In genomic region chr16:57012353-57012752, GRCh38 we compare ENCODE assay signal across 17 cellular contexts. TPM values are rescaled to one million over a fixed set of nuclear protein-coding genes. Genes with fewer than 3 reads are reported as not detected.
DNase-seq lines count a peak whose midpoint lies in the region; ATAC-seq, FAIRE-seq and TF ChIP-seq lines count a peak whose summit lies in the region.
"Had no signal": no experiment of that assay in that cellular context is flagged by ENCODE, and none has a peak within 500 bp of the region (broad histone marks: within the 10 kb centered on the region; RNA-seq: fewer than 3 reads in every experiment).

No MANE protein-coding gene starts in this region.

- DNase-seq in activated T-cell treated with anti-CD3 and anti-CD28 coated beads, Interleukin-2, amount 50 U/mL, for 4 hours, result no peak
- no peak for DNase-seq in activated T-cell treated with anti-CD3 and anti-CD28 coated beads, Interleukin-2, amount 50 U/mL, for 48 hours
- DNase-seq in PC-9 (no peak), K562 (ENCODE audit: extremely low read depth in 1 of 4, low spot score in 3 of 4) (peak in 1 of 4 experiments; percentile 44), posterior vena cava (ENCODE audit: low spot score) (peak; percentile 11)
- DNase-seq: NCI-H1436, NCI-H345, SIG-M5 had no signal

- H3K4me1 ChIP-seq in PC-9 (replicated peaks; ENCODE audit: insufficient read depth), result peaks cover 22% of the 10 kb centered on the region
- no peaks in the 10 kb centered on the region for H3K4me1 ChIP-seq in K562 (replicated peaks in 1 of 2; ENCODE audit: control insufficient read depth in 2 of 2, insufficient read depth in 2 of 2, low read length in 2 of 2)
- H3K4me1 ChIP-seq: Caco-2 had no signal

- intact Hi-C loops in PC-9 (cut with micrococcal nuclease; ENCODE audit: unreplicated experiment), result no loop called here
- intact Hi-C loops in K562 (cut with micrococcal nuclease), result no loop called here
- intact Hi-C loops in posterior vena cava (cut with DNase I), result no loop called here

- H2AFZ ChIP-seq in PC-9 (no peak overlapping the region), K562 (ENCODE audit: low read depth, low read length) (0 out of 2 replicates have a peak overlapping the region, but pooled peaks have one; percentile 3)

- no peaks in the 10 kb centered on the region for H3K9me1 ChIP-seq in K562 (ENCODE audit: control insufficient read depth, insufficient read depth, low read length)

- H3K27ac ChIP-seq in PC-9, result peak overlapping the region; percentile 57
- H3K27ac ChIP-seq in K562 (ENCODE audit: extremely low read depth, low read depth, low read length), result no peak overlapping the region

- H3K36me3 ChIP-seq in PC-9 (ENCODE audit: low read depth), result no peaks in the 10 kb centered on the region
- H3K36me3 ChIP-seq in K562 (ENCODE audit: control insufficient read depth, insufficient read depth, low read length), result no peaks in the 10 kb centered on the region

- POLR2A ChIA-PET in PC-9 (lab: Charles Lee; ENCODE audit: unreplicated experiment), result no interaction called here
- POLR2A ChIA-PET in K562 (lab: Yijun Ruan, JAX), result interaction anchor here (0.5 to 1.2 kb wide), 2 partner anchors 10 to 747 kb away, joined by 3 to 5 read pairs; no protein-coding TSS in a partner anchor

- TF ChIP-seq POLR2A in K562 (conservative IDR thresholded peaks at IDR 0.05), result no peak

- BruUV-seq in PC-9 (replicated peaks; lab: Mats Ljungman, UMichigan) (no TSS peak), K562 (replicated peaks; lab: Mats Ljungman, UMichigan) (no TSS peak)

- H3K4me3 Mint-ChIP-seq in activated T-cell treated with anti-CD3 and anti-CD28 coated beads, Interleukin-2, amount 50 U/mL, for 4 hours, result peak overlapping the region; percentile 2

- CTCF ChIA-PET in PC-9 (lab: Charles Lee) (no interaction called here), K562 (lab: Yijun Ruan, JAX; ENCODE audit: low intra/inter-chr PET ratio) (no interaction called here)

- H3K27me3 ChIP-seq in PC-9 (ENCODE audit: insufficient read depth, low read depth) (no peaks in the 10 kb centered on the region), K562 (ENCODE audit: control insufficient read depth in 2 of 2, insufficient read depth in 2 of 2, low read length in 2 of 2) (peaks cover 25 to 28% of the 10 kb centered on the region in 2 experiments)

- H3K36me3 Mint-ChIP-seq in activated T-cell treated with anti-CD3 and anti-CD28 coated beads, Interleukin-2, amount 50 U/mL, for 4 hours (ENCODE audit: insufficient read depth), result peaks cover 19% of the 10 kb centered on the region

- peaks cover 19% of the 10 kb centered on the region for H3F3A ChIP-seq in PC-9 (ENCODE audit: insufficient read depth, low read depth)

- no peak for TF ChIP-seq EP300 in K562 (IDR thresholded peaks at IDR 0.05; ENCODE audit: low read length)

- TF ChIP-seq RAD21 in K562 (CRISPR knock-in tag; conservative IDR thresholded peaks at IDR 0.05 in 1 of 2, IDR thresholded peaks at IDR 0.05 in 1 of 2), result peak in 1 of 2 experiments; percentile 37; a peak in 2 of 4 replicates

- no peaks in the 10 kb centered on the region for H3K9me2 ChIP-seq in PC-9 (ENCODE audit: insufficient read depth)

- no peak overlapping the region for H3K9ac ChIP-seq in K562 (ENCODE audit: insufficient read depth in 1 of 2, low read depth in 2 of 2, low read length in 2 of 2)

- H3K27me3 Mint-ChIP-seq in activated T-cell treated with anti-CD3 and anti-CD28 coated beads, Interleukin-2, amount 50 U/mL, for 4 hours (ENCODE audit: low read depth), result no peaks in the 10 kb centered on the region

- H3K4me2 ChIP-seq in PC-9 (peak overlapping the region; percentile 8; the same call in 1 of the 2 replicates), K562 (ENCODE audit: insufficient read depth, low read length) (no peak overlapping the region; the same call in 1 of the 2 replicates)

- H3K9me3 Mint-ChIP-seq in activated T-cell treated with anti-CD3 and anti-CD28 coated beads, Interleukin-2, amount 50 U/mL, for 4 hours, result no peaks in the 10 kb centered on the region

- peaks cover 81% of the 10 kb centered on the region for H3K4me1 Mint-ChIP-seq in activated T-cell treated with anti-CD3 and anti-CD28 coated beads, Interleukin-2, amount 50 U/mL, for 4 hours (ENCODE audit: low read depth)

- in situ Hi-C loops in K562 (cut with MboI), result no loop called here

- WGBS in K562 (ENCODE audit: insufficient coverage, low coverage, missing lambda C conversion rate), result 6% methylated on average over 13 of the region's 13 CpGs

- H3K4me3 ChIP-seq in PC-9 (no peak overlapping the region), K562 (no peak overlapping the region)

- no peaks in the 10 kb centered on the region for H3K79me2 ChIP-seq in PC-9 (ENCODE audit: low read depth)
- H3K79me2 ChIP-seq in K562 (ENCODE audit: control insufficient read depth, insufficient read depth, low read length), result no peaks in the 10 kb centered on the region

- ATAC-seq in activated T-cell treated with anti-CD3 and anti-CD28 coated beads, Interleukin-2, amount 50 U/mL, for 4 hours, result no peak
- ATAC-seq in K562 (peak; percentile 90), GM21528 (IDR thresholded peaks at IDR 0.05; ENCODE audit: low FRiP score, unreplicated experiment) (no peak), GM18517 (IDR thresholded peaks at IDR 0.05; ENCODE audit: unreplicated experiment) (no peak), HG03520 (IDR thresholded peaks at IDR 0.05; ENCODE audit: unreplicated experiment) (no peak)

- no peak for TF ChIP-seq CTCF in PC-9 (conservative IDR thresholded peaks at IDR 0.05)
- TF ChIP-seq CTCF in K562 (IDR thresholded peaks at IDR 0.05 in 2 of 3, conservative IDR thresholded peaks at IDR 0.05 in 1 of 3; ENCODE audit: insufficient read depth in 2 of 3, low read depth in 1 of 3, low read length in 3 of 3), result peak; percentile 42 to 68 (median 55); a peak in 5 of 6 replicates

- no peaks in the 10 kb centered on the region for H4K20me1 ChIP-seq in PC-9 (ENCODE audit: insufficient read depth)
- H4K20me1 ChIP-seq in K562 (replicated peaks; ENCODE audit: control insufficient read depth, insufficient read depth, low read length), result no peaks in the 10 kb centered on the region

- H3K9me3 ChIP-seq in PC-9 (ENCODE audit: insufficient read depth, low read depth), result no peaks in the 10 kb centered on the region
- no peaks in the 10 kb centered on the region for H3K9me3 ChIP-seq in K562 (replicated peaks; ENCODE audit: control insufficient read depth, insufficient read depth, low read depth, low read length)
- H3K9me3 ChIP-seq: Caco-2 had no signal

- peak; percentile 32 for FAIRE-seq in K562 (lab: Jason Lieb, UNC)
- FAIRE-seq: colon, TTC549 had no signal

RNA-seq across cellular contexts. Expression of gene NLRC5, which starts 23.0 kb away (rescaled TPM):
- 100 to 1,000 TPM; 143 to 180 (median 158) TPM for total RNA-seq in activated T-cell treated with anti-CD3 and anti-CD28 coated beads, Interleukin-2, amount 50 U/mL, for 4 hours
- 21.9 and 29.7 TPM in 2 replicates for total RNA-seq in PC-9 (2021)
- total RNA-seq in K562 (2011; cell fraction: chromatin; rRNA removed; ENCODE audit: low replicate concordance), result 0.30 TPM in 1 of 2 replicates, not detected in the other
- 0.26 and 1.0 TPM in 2 replicates for total RNA-seq in K562 (2011; cell fraction: nucleolus; rRNA removed)
- total RNA-seq in K562 (2011; cell fraction: nucleoplasm; rRNA removed), result not detected in 2 replicates
- total RNA-seq in K562 (2014; rRNA removed), result 0.59 TPM in 1 of 2 replicates, not detected in the other
- total RNA-seq in K562 (2014; rRNA removed; fragmentation: Illumina TruSeq; extraction: Trizol), result 0.06 TPM in 1 of 2 replicates, not detected in the other
- total RNA-seq in K562 (2015; rRNA removed; fragmentation: Illumina TruSeq; extraction: Trizol), result not detected in 2 replicates
- 0.71 and 0.89 TPM in 2 replicates for total RNA-seq in K562 (2021)
- 0.26 TPM in 1 of 2 replicates, not detected in the other for polyA plus RNA-seq in K562 (2011; rRNA removed)
- polyA plus RNA-seq in K562 (2011; cell fraction: cytosol; rRNA removed), result 0.03 TPM in 1 of 2 replicates, not detected in the other
- polyA plus RNA-seq in K562 (2011; cell fraction: nucleus; rRNA removed), result 0.11 and 0.18 TPM in 2 replicates
- 0.12 and 0.29 TPM in 2 replicates for polyA plus RNA-seq in K562 (2012)
- polyA plus RNA-seq in K562 (2014; fragmentation: Illumina TruSeq; extraction: Trizol), result not detected in 2 replicates
- polyA plus RNA-seq in K562 (2014; fragmentation: Nextera tagmentation; extraction: Ambion mirVana), result not detected
- polyA plus RNA-seq in K562 (2014; rRNA removed), result not detected in 2 replicates
- 0.42 TPM in 1 of 2 replicates, not detected in the other for polyA minus RNA-seq in K562 (2011; rRNA and poly(A)+ RNA removed)
- 1.2 TPM in 1 of 2 replicates, not detected in the other for polyA minus RNA-seq in K562 (2011; cell fraction: cytosol; rRNA and poly(A)+ RNA removed)
- polyA minus RNA-seq in K562 (2011; cell fraction: nucleus; rRNA and poly(A)+ RNA removed), result 0.94 TPM in 1 of 2 replicates, not detected in the other
- 10 to 100 TPM; 37.8 to 53.2 TPM for total RNA-seq in posterior vena cava
- polyA plus RNA-seq: neural cell had no signal

RNA-seq across cellular contexts. Expression of gene CETP, which starts 50.6 kb away (rescaled TPM):
- total RNA-seq in activated T-cell treated with anti-CD3 and anti-CD28 coated beads, Interleukin-2, amount 50 U/mL, for 4 hours, result under 1 TPM in 1 of 3 donors, not detected in 2; 0.11 TPM
- not detected in 2 replicates for total RNA-seq in PC-9 (2021)
- 0.37 TPM in 1 of 2 replicates, not detected in the other for total RNA-seq in K562 (2011; cell fraction: chromatin; rRNA removed; ENCODE audit: low replicate concordance)
- 0.17 TPM in 1 of 2 replicates, not detected in the other for total RNA-seq in K562 (2011; cell fraction: nucleolus; rRNA removed)
- not detected in 2 replicates for total RNA-seq in K562 (2011; cell fraction: nucleoplasm; rRNA removed)
- total RNA-seq in K562 (2014; rRNA removed), result not detected in 2 replicates
- not detected in 2 replicates for total RNA-seq in K562 (2014; rRNA removed; fragmentation: Illumina TruSeq; extraction: Trizol)
- not detected in 2 replicates for total RNA-seq in K562 (2015; rRNA removed; fragmentation: Illumina TruSeq; extraction: Trizol)
- not detected in 2 replicates for total RNA-seq in K562 (2021)
- 0.05 TPM in 1 of 2 replicates, not detected in the other for polyA plus RNA-seq in K562 (2011; rRNA removed)
- 0.06 TPM in 1 of 2 replicates, not detected in the other for polyA plus RNA-seq in K562 (2011; cell fraction: cytosol; rRNA removed)
- polyA plus RNA-seq in K562 (2011; cell fraction: nucleus; rRNA removed), result 0.06 and 0.30 TPM in 2 replicates
- 0.06 TPM in 1 of 2 replicates, not detected in the other for polyA plus RNA-seq in K562 (2012)
- polyA plus RNA-seq in K562 (2014; fragmentation: Illumina TruSeq; extraction: Trizol), result not detected in 2 replicates
- polyA plus RNA-seq in K562 (2014; fragmentation: Nextera tagmentation; extraction: Ambion mirVana), result under 1 TPM in 1 of 2 experiments, not detected in 1; 0.07 TPM
- polyA plus RNA-seq in K562 (2014; rRNA removed), result 0.11 TPM in 1 of 2 replicates, not detected in the other
- not detected in 2 replicates for polyA minus RNA-seq in K562 (2011; rRNA and poly(A)+ RNA removed)
- polyA minus RNA-seq in K562 (2011; cell fraction: cytosol; rRNA and poly(A)+ RNA removed), result not detected in 2 replicates
- polyA minus RNA-seq in K562 (2011; cell fraction: nucleus; rRNA and poly(A)+ RNA removed), result not detected in 2 replicates
- under 1 TPM in 1 of 2 donors, not detected in 1; 0.60 TPM for total RNA-seq in posterior vena cava
- total RNA-seq: Caco-2, epithelial cell of proximal tubule had no signal
- polyA plus RNA-seq: aorta, neural cell had no signal

Comparison
In these comparisons a context has a peak if more than half of its experiments do, and no peak if none do; other contexts are left out.
1. RNA of gene NLRC5, which starts 23.0 kb away (total RNA-seq): 143 to 180 TPM in activated T-cell treated with anti-CD3 and anti-CD28 coated beads, Interleukin-2, amount 50 U/mL, for 4 hours, 37.8 to 53.2 TPM in posterior vena cava and 21.9 to 29.7 TPM in PC-9; 0.06 to 1.0 TPM in K562; every median in the first group is over 10 times any median in the second.